Comparison of ENCODE assay signal across 9 cellular contexts in genomic region chr10:97882142-97883091, GRCh38. TPM values are rescaled to one million over a fixed set of nuclear protein-coding genes. Genes with fewer than 3 reads are reported as not detected.
A peak's percentile ranks its signal among the peaks of the same experiment; 100 is the strongest.
DNase-seq lines count a peak whose midpoint lies in the region; ATAC-seq and TF ChIP-seq lines count a peak whose summit lies in the region.
"Had no signal": no experiment of that assay in that cellular context is flagged by ENCODE, and none has a peak within 500 bp of the region (broad histone marks: within the 10 kb centered on the region; RNA-seq: fewer than 3 reads in every experiment).

No MANE protein-coding gene starts in this region.

- WGBS in neuronal stem cell (ENCODE audit: extremely low coverage in 2 of 2, insufficient read length in 2 of 2, insufficient replicate concordance in 1 of 2), 2 donors = no CpG with 5 or more reads among the region's 11 CpGs
- no CpG with 5 or more reads among the region's 11 CpGs for WGBS in mesendoderm (ENCODE audit: extremely low coverage, insufficient coverage, low lambda C conversion rate)

- H4K8ac ChIP-seq in neuronal stem cell (ENCODE audit: low read depth, low read length) (no peak overlapping the region), mesendoderm (ENCODE audit: low read depth, low read length) (no peak overlapping the region)

- H3K14ac ChIP-seq in neuronal stem cell (ENCODE audit: low read length) = peak overlapping the region; percentile 64

- H3K4me1 Mint-ChIP-seq in T-helper 17 cell = peaks cover 5% of the 10 kb centered on the region
- H3K4me1 Mint-ChIP-seq: activated naive CD4-positive, alpha-beta T cell treated with anti-CD3 and anti-CD28 coated beads, Interleukin-2, amount 50 U/mL, for 24 hours had no signal

- H3K27me3 Mint-ChIP-seq in T-helper 17 cell = peaks cover 23% of the 10 kb centered on the region
- H3K27me3 Mint-ChIP-seq: activated naive CD4-positive, alpha-beta T cell treated with anti-CD3 and anti-CD28 coated beads, Interleukin-2, amount 50 U/mL, for 24 hours had no signal

- no peak overlapping the region for H3K56ac ChIP-seq in mesendoderm (ENCODE audit: low read length)

- H3K79me1 ChIP-seq in neuronal stem cell (ENCODE audit: low read depth, low read length) (peaks cover 2% of the 10 kb centered on the region), mesendoderm (ENCODE audit: low read length) (no peaks in the 10 kb centered on the region)

- H3K18ac ChIP-seq in neuronal stem cell (ENCODE audit: low read length) = no peak overlapping the region
- H3K18ac ChIP-seq in mesendoderm (ENCODE audit: low read length) = no peak overlapping the region

- H3K9me3 ChIP-seq in neuronal stem cell (replicated peaks in 1 of 2; ENCODE audit: control insufficient read depth in 2 of 2, insufficient read depth in 1 of 2, low read depth in 1 of 2, low read length in 2 of 2) = no peaks in the 10 kb centered on the region
- no peaks in the 10 kb centered on the region for H3K9me3 ChIP-seq in T-helper 17 cell (ENCODE audit: control insufficient read depth, low read length, poor library complexity, severe bottlenecking)

- no peak for TF ChIP-seq CTCF in choroid plexus epithelial cell (conservative IDR thresholded peaks at IDR 0.05; ENCODE audit: low read depth, low read length)

- no peak overlapping the region for H2AFZ ChIP-seq in neuronal stem cell (ENCODE audit: low read length)

- H2BK15ac ChIP-seq in neuronal stem cell (ENCODE audit: low read length) (no peak overlapping the region), mesendoderm (replicated peaks; ENCODE audit: low read depth) (no peak overlapping the region)

- peaks cover 4% of the 10 kb centered on the region for H3K36me3 Mint-ChIP-seq in T-helper 17 cell (ENCODE audit: low read depth)
- H3K36me3 Mint-ChIP-seq: activated naive CD4-positive, alpha-beta T cell treated with anti-CD3 and anti-CD28 coated beads, Interleukin-2, amount 50 U/mL, for 24 hours had no signal

- H3K4ac ChIP-seq in neuronal stem cell (ENCODE audit: low read length) (no peak overlapping the region), mesendoderm (ENCODE audit: low read depth, low read length) (no peak overlapping the region)

- no peak overlapping the region for H4K5ac ChIP-seq in mesendoderm (ENCODE audit: low read length)

- H3K4me2 ChIP-seq in neuronal stem cell (ENCODE audit: insufficient read depth, low read length, poor library complexity, severe bottlenecking) (no peak overlapping the region), mesendoderm (ENCODE audit: low read length) (no peak overlapping the region)

- H2BK5ac ChIP-seq in neuronal stem cell (ENCODE audit: low read length) (no peak overlapping the region), mesendoderm (ENCODE audit: low read length) (no peak overlapping the region)

- ATAC-seq in T-helper 17 cell = no peak

- H3K27ac Mint-ChIP-seq in T-helper 17 cell = no peak overlapping the region
- H3K27ac Mint-ChIP-seq: activated naive CD4-positive, alpha-beta T cell treated with anti-CD3 and anti-CD28 coated beads, Interleukin-2, amount 50 U/mL, for 24 hours had no signal

- H2AK5ac ChIP-seq in neuronal stem cell (ENCODE audit: low read depth, low read length) (no peak overlapping the region), mesendoderm (ENCODE audit: low read length) (no peak overlapping the region)

- H2BK120ac ChIP-seq in neuronal stem cell (ENCODE audit: low read depth, low read length) (no peak overlapping the region), mesendoderm (ENCODE audit: low read depth, low read length) (no peak overlapping the region)

- peak; percentile 98 for DNase-seq in Daoy (ENCODE audit: low read depth)
- DNase-seq in LoVo (ENCODE audit: low spot score) = peak; percentile 62
- peak; percentile 30 for DNase-seq in choroid plexus epithelial cell (ENCODE audit: low read depth)
- no peak for DNase-seq in neuronal stem cell (ENCODE audit: low spot score)
- no peak for DNase-seq in mesendoderm
- DNase-seq in C1 segment of cervical spinal cord (lab: John Stamatoyannopoulos, UW) = no peak
- no peak for DNase-seq in T-helper 17 cell
- DNase-seq in stimulated activated naive CD4-positive, alpha-beta T cell treated with Interleukin-2 at 50 U/mL for 16 hours (lab: John Stamatoyannopoulos, UW) = no peak

- no peak overlapping the region for H4K91ac ChIP-seq in neuronal stem cell (ENCODE audit: low read depth, low read length, poor library complexity)

- H3K4me1 ChIP-seq in neuronal stem cell (ENCODE audit: control insufficient read depth in 2 of 2, insufficient read depth in 1 of 2, low read depth in 1 of 2, low read length in 2 of 2) (no peaks in the 10 kb centered on the region), mesendoderm (ENCODE audit: control insufficient read depth, low read depth, low read length) (no peaks in the 10 kb centered on the region)

- H3K23ac ChIP-seq in neuronal stem cell (ENCODE audit: low read depth, low read length, poor library complexity) (no peak overlapping the region), mesendoderm (ENCODE audit: low read length) (no peak overlapping the region)

- H3K27ac ChIP-seq in neuronal stem cell (replicated peaks; ENCODE audit: low read length) = no peak overlapping the region
- no peak overlapping the region for H3K27ac ChIP-seq in mesendoderm (ENCODE audit: low read depth, low read length)

- H3K4me3 Mint-ChIP-seq in T-helper 17 cell = no peak overlapping the region
- H3K4me3 Mint-ChIP-seq: activated naive CD4-positive, alpha-beta T cell treated with anti-CD3 and anti-CD28 coated beads, Interleukin-2, amount 50 U/mL, for 24 hours had no signal

- no peaks in the 10 kb centered on the region for H3K79me2 ChIP-seq in mesendoderm (ENCODE audit: control insufficient read depth, insufficient read depth, low read length)

- H3K27me3 ChIP-seq in neuronal stem cell (ENCODE audit: control insufficient read depth in 3 of 3, insufficient read depth in 3 of 3, low read depth in 1 of 3, low read length in 3 of 3) = no peaks in the 10 kb centered on the region
- no peaks in the 10 kb centered on the region for H3K27me3 ChIP-seq in mesendoderm (ENCODE audit: insufficient read depth, low read length, poor library complexity)

- peak overlapping the region; percentile 37 for H3K9ac ChIP-seq in neuronal stem cell (ENCODE audit: low read depth, low read length, poor library complexity)
- H3K9ac ChIP-seq in mesendoderm (ENCODE audit: low read length) = no peak overlapping the region

- H3K36me3 ChIP-seq in neuronal stem cell (replicated peaks in 1 of 2; ENCODE audit: control insufficient read depth in 2 of 2, insufficient read depth in 2 of 2, low read length in 2 of 2) (no peaks in the 10 kb centered on the region), mesendoderm (ENCODE audit: control insufficient read depth, insufficient read depth, low read length) (no peaks in the 10 kb centered on the region)

- no peak overlapping the region for H2BK12ac ChIP-seq in neuronal stem cell (ENCODE audit: low read length)

- H3K4me3 ChIP-seq in choroid plexus epithelial cell (ENCODE audit: low read depth, low read length) (no peak overlapping the region), neuronal stem cell (ENCODE audit: low read length in 2 of 2) (no peak overlapping the region), mesendoderm (ENCODE audit: low read length) (no peak overlapping the region)

RNA-seq across cellular contexts. Expression of gene GOLGA7B, which starts 32.8 kb away (rescaled TPM):
- total RNA-seq in Daoy (2014; rRNA removed; shearing (Covaris generic)) = 1.3 and 2.0 TPM in 2 replicates
- under 0.01 TPM for polyA plus RNA-seq in neuronal stem cell (2013, experiment 1 of 2)
- 0.01 TPM for polyA plus RNA-seq in neuronal stem cell (2013, experiment 2 of 2)
- polyA plus RNA-seq in mesendoderm (2013, experiment 1 of 2) = 0.01 TPM
- 0.03 TPM for polyA plus RNA-seq in mesendoderm (2013, experiment 2 of 2)
- 10 to 100 TPM in 1 of 2 donors, 1 to 10 TPM in 1; 9.6 to 12.0 TPM for total RNA-seq in T-helper 17 cell

Comparison
In these comparisons a context has a peak if more than half of its experiments do, and no peak if none do; other contexts are left out.
1. DNase-seq: peak in Daoy (single experiment), LoVo (single experiment) and choroid plexus epithelial cell (single experiment); none in neuronal stem cell (single experiment), mesendoderm (single experiment), C1 segment of cervical spinal cord (0 of 14), T-helper 17 cell (0 of 3) and stimulated activated naive CD4-positive, alpha-beta T cell treated with Interleukin-2 at 50 U/mL for 16 hours (single experiment).